Comparison of ENCODE assay signal across 16 cellular contexts in the genomic region with DNA sequence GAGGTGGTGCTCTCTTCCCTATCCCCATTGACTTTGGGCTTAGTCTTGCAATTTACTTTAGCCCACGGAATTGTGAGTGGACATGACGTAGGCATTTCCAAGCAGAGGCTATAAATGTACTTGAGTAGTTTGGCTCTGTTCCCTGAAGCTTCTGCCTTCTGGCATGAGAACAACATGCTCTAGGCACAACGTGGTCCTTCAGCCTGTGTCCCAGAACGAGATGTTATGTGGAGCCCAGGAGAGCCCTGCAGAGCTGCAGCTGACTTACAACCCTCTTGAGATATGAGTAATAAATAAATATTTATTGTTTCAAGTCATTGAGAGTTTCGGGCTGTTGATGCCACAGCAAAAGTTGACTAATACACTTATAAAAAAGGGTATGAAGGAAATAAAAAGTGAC.
DNase-seq lines count a peak whose midpoint lies in the region; ATAC-seq and TF ChIP-seq lines count a peak whose summit lies in the region.
"Had no signal": no experiment of that assay in that cellular context is flagged by ENCODE, and none has a peak within 500 bp of the region (broad histone marks: within the 10 kb centered on the region; RNA-seq: fewer than 3 reads in every experiment).

No MANE protein-coding gene starts in this region.

- H3K4me1 ChIP-seq in left lung (no peaks in the 10 kb centered on the region), aorta (ENCODE audit: control insufficient read depth in 1 of 2, insufficient read depth in 2 of 2, low read length in 2 of 2) (peaks cover 11 to 13% of the 10 kb centered on the region in 2 donors)

- peak; percentile 86 for ATAC-seq in Right ventricle myocardium inferior
- peak; percentile 38 for ATAC-seq in left lung
- ATAC-seq in aorta (ENCODE audit: low FRiP score), result peak; percentile 75

- intact Hi-C loops in Right ventricle myocardium inferior (cut with DNase I), result no loop called here
- intact Hi-C loops in cardiac septum (cut with DNase I), result no loop called here
- intact Hi-C loops in left lung (cut with DNase I), result no loop called here
- intact Hi-C loops in aorta (cut with DNase I), result loop anchor here in 1 of 2 donors (5.0 kb wide), 1 partner anchor 404 kb away; no protein-coding TSS in a partner anchor

- H3K27ac ChIP-seq in left lung (no peak overlapping the region), aorta (ENCODE audit: low read depth in 1 of 2, low read length in 2 of 2) (no peak overlapping the region)

- no peaks in the 10 kb centered on the region for H3K36me3 ChIP-seq in left lung
- no peaks in the 10 kb centered on the region for H3K36me3 ChIP-seq in aorta (ENCODE audit: control insufficient read depth in 1 of 2, insufficient read depth in 2 of 2, low read length in 1 of 2)

- no peaks in the 10 kb centered on the region for H3K27me3 ChIP-seq in left lung
- no peaks in the 10 kb centered on the region for H3K27me3 ChIP-seq in aorta (ENCODE audit: control insufficient read depth in 1 of 2, insufficient read depth in 2 of 2, low read length in 1 of 2)

- H3K4me3 ChIP-seq in left lung, result no peak overlapping the region
- no peak overlapping the region for H3K4me3 ChIP-seq in aorta (ENCODE audit: low read length in 2 of 2)
- H3K4me3 ChIP-seq: lung had no signal

- DNase-seq in Right ventricle myocardium inferior (ENCODE audit: missing footprints), result no peak
- no peak for DNase-seq in cardiac septum (ENCODE audit: low spot score)
- peak; percentile 27 for DNase-seq in cerebellar cortex (ENCODE audit: low spot score)
- DNase-seq in left lung, result no peak
- DNase-seq in aorta, result no peak
- DNase-seq in NCI-H2196 treated with DMSO at 0.1 percent for 48 hours (lab: John Stamatoyannopoulos, UW; ENCODE audit: unreplicated experiment), result no peak
- DNase-seq in activated CD4-positive, CD25-positive, alpha-beta regulatory T cell treated with anti-CD3 and anti-CD28 coated beads, Interleukin-2, amount 50 U/mL, for 72 hours, result no peak
- no peak for DNase-seq in SKM-1 treated with dmso at 0.1 percent for 144 hours (lab: John Stamatoyannopoulos, UW; ENCODE audit: unreplicated experiment)
- DNase-seq: ACHN; activated naive CD4-positive, alpha-beta T cell treated with anti-CD3 and anti-CD28 coated beads, Interleukin-2, amount 50 U/mL, for 16 hours; cerebellar nuclear complex; DMS153; NCI-H187 treated with DMSO at 0.1 percent for 48 hours; NCI-H526 treated with DMSO at 0.1 percent for 48 hours; stimulated activated naive CD4-positive, alpha-beta T cell had no signal

- TF ChIP-seq CTCF in left lung (IDR thresholded peaks at IDR 0.05), result no peak

- H3K9me3 ChIP-seq in left lung (peaks cover 0 to under 1% of the 10 kb centered on the region in 2 donors), aorta (ENCODE audit: control insufficient read depth, low read length) (no peaks in the 10 kb centered on the region)

- 0 to 5% methylated on average over 5 of the region's 5 CpGs for WGBS in aorta, 2 donors
